29 cellular contexts compared by ENCODE assay signal in genomic region chr6:115190534-115190933, GRCh38.
"Had no signal": no experiment of that assay in that cellular context is flagged by ENCODE, and none has a peak within 500 bp of the region (broad histone marks: within the 10 kb centered on the region; RNA-seq: fewer than 3 reads in every experiment).

No MANE protein-coding gene starts in this region.

- H3K27me3 ChIP-seq: stomach, suprapubic skin, testis, thyroid gland, tibial artery, tibial nerve, transverse colon, upper lobe of left lung, upper lobe of right lung, uterus, vagina had no signal

- H3K9me3 ChIP-seq: stomach, suprapubic skin, testis, thoracic aorta, thyroid gland, tibial artery, tibial nerve, upper lobe of left lung, upper lobe of right lung, uterus, vagina had no signal

- H3K4me3 Mint-ChIP-seq: stimulated activated effector memory CD8-positive, alpha-beta T cell treated with anti-CD3 and anti-CD28 coated beads, Interleukin-12 subunit alpha, Interleukin-12 subunit beta, amount 100 ng/mL, for 72 hours; stimulated activated memory B cell treated with anti-CD40 and anti-IgM and Interleukin-4, amounts not matched to agents 10 μg/mL and 1 μg/mL and 100 μg/mL, for 72 hours; stimulated activated naive B cell treated with anti-CD40 and anti-IgM and Interleukin-4, amounts not matched to agents 10 μg/mL and 1 μg/mL and 100 μg/mL, for 72 hours; stimulated activated naive CD8-positive, alpha-beta T cell treated with anti-CD3 and anti-CD28 coated beads, Interleukin-15, amount 100 ng/mL, for 72 hours; stimulated activated naive CD8-positive, alpha-beta T cell treated with anti-CD3 and anti-CD28 coated beads, Interleukin-15, Interleukin-2, amounts not matched to agents 100 ng/mL and 50 ng/mL, for 24 hours; type B pancreatic cell had no signal

- H3K36me3 Mint-ChIP-seq: stimulated activated effector memory CD8-positive, alpha-beta T cell treated with anti-CD3 and anti-CD28 coated beads, Interleukin-12 subunit alpha, Interleukin-12 subunit beta, amount 100 ng/mL, for 72 hours; stimulated activated memory B cell treated with anti-CD40 and anti-IgM and Interleukin-4, amounts not matched to agents 10 μg/mL and 1 μg/mL and 100 μg/mL, for 72 hours; stimulated activated naive B cell treated with anti-CD40 and anti-IgM and Interleukin-4, amounts not matched to agents 10 μg/mL and 1 μg/mL and 100 μg/mL, for 72 hours; type B pancreatic cell had no signal

- H3K9me3 Mint-ChIP-seq: type B pancreatic cell had no signal

- H3K36me3 ChIP-seq: stomach, suprapubic skin, thoracic aorta, thyroid gland, tibial artery, tibial nerve, transverse colon, upper lobe of left lung, upper lobe of right lung, vagina had no signal

- H3K27ac Mint-ChIP-seq: stimulated activated effector memory CD8-positive, alpha-beta T cell treated with anti-CD3 and anti-CD28 coated beads, Interleukin-12 subunit alpha, Interleukin-12 subunit beta, amount 100 ng/mL, for 72 hours; stimulated activated memory B cell treated with anti-CD40 and anti-IgM and Interleukin-4, amounts not matched to agents 10 μg/mL and 1 μg/mL and 100 μg/mL, for 72 hours; stimulated activated naive B cell treated with anti-CD40 and anti-IgM and Interleukin-4, amounts not matched to agents 10 μg/mL and 1 μg/mL and 100 μg/mL, for 72 hours; stimulated activated naive CD8-positive, alpha-beta T cell treated with anti-CD3 and anti-CD28 coated beads, Interleukin-15, amount 100 ng/mL, for 72 hours; stimulated activated naive CD8-positive, alpha-beta T cell treated with anti-CD3 and anti-CD28 coated beads, Interleukin-15, Interleukin-2, amounts not matched to agents 100 ng/mL and 50 ng/mL, for 24 hours; type B pancreatic cell had no signal

- H3K4me1 ChIP-seq: stomach, suprapubic skin, testis, thyroid gland, tibial artery, tibial nerve, transverse colon, upper lobe of left lung, upper lobe of right lung, uterus, vagina had no signal

- H3K4me1 Mint-ChIP-seq: stimulated activated effector memory CD8-positive, alpha-beta T cell treated with anti-CD3 and anti-CD28 coated beads, Interleukin-12 subunit alpha, Interleukin-12 subunit beta, amount 100 ng/mL, for 72 hours; stimulated activated memory B cell treated with anti-CD40 and anti-IgM and Interleukin-4, amounts not matched to agents 10 μg/mL and 1 μg/mL and 100 μg/mL, for 72 hours; stimulated activated naive B cell treated with anti-CD40 and anti-IgM and Interleukin-4, amounts not matched to agents 10 μg/mL and 1 μg/mL and 100 μg/mL, for 72 hours; stimulated activated naive CD8-positive, alpha-beta T cell treated with anti-CD3 and anti-CD28 coated beads, Interleukin-15, amount 100 ng/mL, for 72 hours had no signal

- H3K27ac ChIP-seq: stomach, suprapubic skin, testis, thoracic aorta, thyroid gland, tibial artery, tibial nerve, transverse colon, upper lobe of left lung, upper lobe of right lung, uterus, vagina had no signal

- ATAC-seq: stimulated activated effector memory CD8-positive, alpha-beta T cell treated with anti-CD3 and anti-CD28 coated beads, Interleukin-12 subunit alpha, Interleukin-12 subunit beta, amount 100 ng/mL, for 72 hours; stimulated activated memory B cell treated with anti-CD40 and anti-IgM and Interleukin-4, amounts not matched to agents 10 μg/mL and 1 μg/mL and 100 μg/mL, for 72 hours; stimulated activated naive B cell treated with anti-CD40 and anti-IgM and Interleukin-4, amounts not matched to agents 10 μg/mL and 1 μg/mL and 100 μg/mL, for 72 hours; stimulated activated naive CD8-positive, alpha-beta T cell treated with anti-CD3 and anti-CD28 coated beads, Interleukin-15, amount 100 ng/mL, for 72 hours; stimulated activated naive CD8-positive, alpha-beta T cell treated with anti-CD3 and anti-CD28 coated beads, Interleukin-15, Interleukin-2, amounts not matched to agents 100 U/mL and 50 U/mL, for 24 hours; upper lobe of right lung had no signal

- H3K27me3 Mint-ChIP-seq: stimulated activated memory B cell treated with anti-CD40 and anti-IgM and Interleukin-4, amounts not matched to agents 10 μg/mL and 1 μg/mL and 100 μg/mL, for 72 hours; stimulated activated naive B cell treated with anti-CD40 and anti-IgM and Interleukin-4, amounts not matched to agents 10 μg/mL and 1 μg/mL and 100 μg/mL, for 72 hours; stimulated activated naive CD8-positive, alpha-beta T cell treated with anti-CD3 and anti-CD28 coated beads, Interleukin-15, amount 100 ng/mL, for 72 hours; stimulated activated naive CD8-positive, alpha-beta T cell treated with anti-CD3 and anti-CD28 coated beads, Interleukin-15, Interleukin-2, amounts not matched to agents 100 ng/mL and 50 ng/mL, for 24 hours; type B pancreatic cell had no signal

- H3K4me3 ChIP-seq: stomach, suprapubic skin, testis, thoracic aorta, thyroid gland, tibial artery, tibial nerve, transverse colon, upper lobe of left lung, upper lobe of right lung, uterus, vagina had no signal

- DNase-seq: stimulated activated CD4-positive, alpha-beta T cell treated with anti-CD3 and anti-CD28 coated beads, Interleukin-2, amount 100 ng/mL, for 48 hours; stimulated activated CD4-positive, alpha-beta T cell treated with anti-CD3 and anti-CD28 coated beads, Interleukin-4, amount 100 ng/mL, for 1 hour; stimulated activated CD4-positive, alpha-beta T cell treated with anti-CD3 and anti-CD28 coated beads, Interleukin-4, amount 100 ng/mL, for 24 hours; stimulated activated CD4-positive, alpha-beta T cell treated with anti-CD3 and anti-CD28 coated beads, Interleukin-4, amount 100 ng/mL, for 4 hours; stimulated activated CD8-positive, alpha-beta memory T cell treated with anti-CD3 and anti-CD28 coated beads, Interleukin-4, amount 100 ng/mL, for 48 hours; stimulated activated naive B cell treated with anti-CD40 and anti-IgM and Interleukin-4, amounts not matched to agents 10 μg/mL and 1 μg/mL and 100 μg/mL, for 72 hours; stimulated activated naive CD4-positive, alpha-beta T cell; stimulated activated naive CD4-positive, alpha-beta T cell treated with Interleukin-2 at 50 U/mL for 16 hours; stimulated activated naive CD8-positive, alpha-beta T cell treated with anti-CD3 and anti-CD28 coated beads, Interleukin-15, amount 100 ng/mL, for 72 hours; stimulated activated naive CD8-positive, alpha-beta T cell treated with anti-CD3 and anti-CD28 coated beads, Interleukin-15, Interleukin-2, amounts not matched to agents 100 U/mL and 50 U/mL, for 24 hours; stomach; substantia nigra; testis; thyroid gland; tibial artery; transverse colon; trophoblast cell; upper lobe of left lung; upper lobe of right lung; uterus had no signal

- FAIRE-seq: urothelium cell line had no signal
